In the genomic region with DNA sequence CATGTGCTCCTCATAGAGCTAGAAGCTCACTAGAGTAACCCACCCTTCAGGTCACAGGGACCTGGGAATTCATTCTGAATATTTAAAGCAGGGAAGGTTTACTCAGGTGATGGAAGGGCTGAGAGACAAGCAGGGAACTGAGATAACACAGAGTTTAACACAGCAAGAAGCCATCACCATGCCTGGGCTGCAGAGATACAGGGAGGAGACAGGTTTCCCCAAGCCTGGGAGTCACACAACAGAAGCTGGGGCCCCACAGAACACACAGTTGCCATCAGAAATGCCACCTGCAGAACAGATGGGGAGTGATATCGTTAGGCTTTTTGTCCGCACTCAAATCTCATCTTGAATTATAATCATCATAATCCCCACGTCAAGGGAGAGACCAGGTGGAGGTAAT, we compare ENCODE assay signal across 1 cellular context.
TF ChIP-seq lines count a peak whose summit lies in the region.

No MANE protein-coding gene starts in this region.

TF ChIP-seq in K562, 482 proteins besides CTCF, POLR2A, EP300 and RAD21:
- TF ChIP-seq CBFA2T3 (IDR thresholded peaks at IDR 0.05) (peak; percentile 34; the same call in 1 of the 2 replicates), FOXM1 (IDR thresholded peaks at IDR 0.05; ENCODE audit: low read depth) (no peak), FOXM1 (CRISPR knock-in tag; IDR thresholded peaks at IDR 0.05; ENCODE audit: low read depth) (no peak), TAL1 (IDR thresholded peaks at IDR 0.05) (peak; percentile 41), SNRNP70 (optimal IDR thresholded peaks at IDR 0.05; ENCODE audit: low read depth, low read length) (no peak), TCF3 (CRISPR knock-in tag; IDR thresholded peaks at IDR 0.05) (peak; percentile 58)
- TF ChIP-seq, protein P1, sequence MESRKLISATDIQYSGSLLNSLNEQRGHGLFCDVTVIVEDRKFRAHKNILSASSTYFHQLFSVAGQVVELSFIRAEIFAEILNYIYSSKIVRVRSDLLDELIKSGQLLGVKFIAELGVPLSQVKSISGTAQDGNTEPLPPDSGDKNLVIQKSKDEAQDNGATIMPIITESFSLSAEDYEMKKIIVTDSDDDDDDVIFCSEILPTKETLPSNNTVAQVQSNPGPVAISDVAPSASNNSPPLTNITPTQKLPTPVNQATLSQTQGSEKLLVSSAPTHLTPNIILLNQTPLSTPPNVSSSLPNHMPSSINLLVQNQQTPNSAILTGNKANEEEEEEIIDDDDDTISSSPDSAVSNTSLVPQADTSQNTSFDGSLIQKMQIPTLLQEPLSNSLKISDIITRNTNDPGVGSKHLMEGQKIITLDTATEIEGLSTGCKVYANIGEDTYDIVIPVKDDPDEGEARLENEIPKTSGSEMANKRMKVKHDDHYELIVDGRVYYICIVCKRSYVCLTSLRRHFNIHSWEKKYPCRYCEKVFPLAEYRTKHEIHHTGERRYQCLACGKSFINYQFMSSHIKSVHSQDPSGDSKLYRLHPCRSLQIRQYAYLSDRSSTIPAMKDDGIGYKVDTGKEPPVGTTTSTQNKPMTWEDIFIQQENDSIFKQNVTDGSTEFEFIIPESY (CRISPR knock-in tag; IDR thresholded peaks at IDR 0.05) = no peak
